ENCODE assay signal across 1 cellular context in the genomic region with DNA sequence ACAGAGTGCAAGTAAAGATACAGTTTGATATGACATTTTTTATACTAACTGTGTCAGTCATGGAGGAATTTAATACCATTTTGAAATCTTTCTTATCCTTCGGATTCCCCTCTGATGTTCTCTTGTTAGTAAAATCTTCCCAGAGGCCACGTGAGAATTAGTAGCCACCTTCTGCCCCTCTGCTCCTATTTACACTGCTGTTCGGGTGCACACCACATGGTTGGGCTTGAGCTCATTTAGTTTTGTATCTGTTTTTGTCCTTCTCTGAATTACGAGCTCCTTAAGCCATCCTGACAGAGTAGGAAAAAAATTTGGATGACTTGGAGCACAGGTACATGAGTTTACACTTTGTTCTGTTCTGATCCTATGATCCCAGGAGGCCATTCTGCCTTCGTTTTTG.
TF ChIP-seq lines count a peak whose summit lies in the region.

No MANE protein-coding gene starts in this region.

TF ChIP-seq in H1, 55 proteins besides CTCF, POLR2A, EP300 and RAD21:
- TF ChIP-seq YY1 (IDR thresholded peaks at IDR 0.05; ENCODE audit: low read depth, low read length) (no peak), RBBP5 (IDR thresholded peaks at IDR 0.05; ENCODE audit: borderline replicate concordance, low read depth, low read length) (no peak), SIN3A (conservative IDR thresholded peaks at IDR 0.05 in 1 of 2, IDR thresholded peaks at IDR 0.05 in 1 of 2; ENCODE audit: low read depth in 1 of 2, low read length in 2 of 2) (no peak), JUN (IDR thresholded peaks at IDR 0.05; ENCODE audit: low read depth, low read length) (no peak), GABPA (IDR thresholded peaks at IDR 0.05; ENCODE audit: borderline replicate concordance, insufficient read depth, low read length) (no peak), CEBPB (IDR thresholded peaks at IDR 0.05; ENCODE audit: low read depth, low read length) (no peak), SAP30 (IDR thresholded peaks at IDR 0.05; ENCODE audit: insufficient read depth, insufficient replicate concordance, low read length) (no peak), NRF1 (IDR thresholded peaks at IDR 0.05; ENCODE audit: low read depth, low read length) (no peak), NANOG (IDR thresholded peaks at IDR 0.05; ENCODE audit: insufficient read depth, low read depth, low read length, poor library complexity, severe bottlenecking) (no peak), TCF12 (IDR thresholded peaks at IDR 0.05; ENCODE audit: low read depth, low read length) (no peak), SP4 (IDR thresholded peaks at IDR 0.05; ENCODE audit: low read length) (no peak), PHF8 (conservative IDR thresholded peaks at IDR 0.05; ENCODE audit: low read depth, low read length) (no peak)
- TF ChIP-seq, protein P1, sequence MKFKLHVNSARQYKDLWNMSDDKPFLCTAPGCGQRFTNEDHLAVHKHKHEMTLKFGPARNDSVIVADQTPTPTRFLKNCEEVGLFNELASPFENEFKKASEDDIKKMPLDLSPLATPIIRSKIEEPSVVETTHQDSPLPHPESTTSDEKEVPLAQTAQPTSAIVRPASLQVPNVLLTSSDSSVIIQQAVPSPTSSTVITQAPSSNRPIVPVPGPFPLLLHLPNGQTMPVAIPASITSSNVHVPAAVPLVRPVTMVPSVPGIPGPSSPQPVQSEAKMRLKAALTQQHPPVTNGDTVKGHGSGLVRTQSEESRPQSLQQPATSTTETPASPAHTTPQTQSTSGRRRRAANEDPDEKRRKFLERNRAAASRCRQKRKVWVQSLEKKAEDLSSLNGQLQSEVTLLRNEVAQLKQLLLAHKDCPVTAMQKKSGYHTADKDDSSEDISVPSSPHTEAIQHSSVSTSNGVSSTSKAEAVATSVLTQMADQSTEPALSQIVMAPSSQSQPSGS (IDR thresholded peaks at IDR 0.05; ENCODE audit: low read length): no peak
